ENCODE assay signal across 21 cellular contexts in genomic region chr3:28601291-28601690, GRCh38.
"Had no signal": no experiment of that assay in that cellular context is flagged by ENCODE, and none has a peak within 500 bp of the region (broad histone marks: within the 10 kb centered on the region; RNA-seq: fewer than 3 reads in every experiment).

No MANE protein-coding gene starts in this region.

- DNase-seq: colonic mucosa; dermis blood vessel endothelial cell; heart left ventricle; hippocampal formation; left colon; left ventricle myocardium superior; mucosa of descending colon; naive thymus-derived CD8-positive, alpha-beta T cell; posterior cingulate gyrus; sigmoid colon; stimulated activated CD4-positive, alpha-beta T cell treated with anti-CD3 and anti-CD28 coated beads, Interleukin-2, amount 100 ng/mL, for 24 hours; stimulated activated CD4-positive, alpha-beta T cell treated with anti-CD3 and anti-CD28 coated beads, Interleukin-4, amount 100 ng/mL, for 4 hours; stimulated activated naive B cell treated with anti-CD40 and anti-IgM and Interleukin-4, amounts not matched to agents 10 μg/mL and 1 μg/mL and 100 μg/mL, for 72 hours; stimulated activated naive CD8-positive, alpha-beta T cell treated with anti-CD3 and anti-CD28 coated beads, Interleukin-15, amount 100 ng/mL, for 72 hours; transverse colon had no signal

- FAIRE-seq: frontal cortex had no signal

- H3K36me3 Mint-ChIP-seq: naive thymus-derived CD8-positive, alpha-beta T cell; stimulated activated naive B cell treated with anti-CD40 and anti-IgM and Interleukin-4, amounts not matched to agents 10 μg/mL and 1 μg/mL and 100 μg/mL, for 72 hours had no signal

- H3K27me3 ChIP-seq: colonic mucosa, heart left ventricle, neutrophil, right atrium auricular region, sigmoid colon, transverse colon had no signal

- H3K4me3 Mint-ChIP-seq: stimulated activated naive B cell treated with anti-CD40 and anti-IgM and Interleukin-4, amounts not matched to agents 10 μg/mL and 1 μg/mL and 100 μg/mL, for 72 hours; stimulated activated naive CD8-positive, alpha-beta T cell treated with anti-CD3 and anti-CD28 coated beads, Interleukin-15, amount 100 ng/mL, for 72 hours had no signal

- H3K4me3 ChIP-seq: colonic mucosa, heart left ventricle, lung, mucosa of descending colon, right atrium auricular region, sigmoid colon, skin epidermis, thoracic aorta, transverse colon had no signal

- ATAC-seq: heart left ventricle; left colon; left ventricle myocardium superior; mucosa of descending colon; naive thymus-derived CD8-positive, alpha-beta T cell; stimulated activated naive B cell treated with anti-CD40 and anti-IgM and Interleukin-4, amounts not matched to agents 10 μg/mL and 1 μg/mL and 100 μg/mL, for 72 hours; stimulated activated naive CD8-positive, alpha-beta T cell treated with anti-CD3 and anti-CD28 coated beads, Interleukin-15, amount 100 ng/mL, for 72 hours had no signal

- H3K36me3 ChIP-seq: colonic mucosa, heart left ventricle, neutrophil, right atrium auricular region, sigmoid colon, thoracic aorta, transverse colon had no signal

- H3K27ac Mint-ChIP-seq: naive thymus-derived CD8-positive, alpha-beta T cell; stimulated activated naive B cell treated with anti-CD40 and anti-IgM and Interleukin-4, amounts not matched to agents 10 μg/mL and 1 μg/mL and 100 μg/mL, for 72 hours had no signal

- H3K4me1 Mint-ChIP-seq: stimulated activated naive B cell treated with anti-CD40 and anti-IgM and Interleukin-4, amounts not matched to agents 10 μg/mL and 1 μg/mL and 100 μg/mL, for 72 hours; stimulated activated naive CD8-positive, alpha-beta T cell treated with anti-CD3 and anti-CD28 coated beads, Interleukin-15, amount 100 ng/mL, for 72 hours had no signal
